ENCODE assay signal across 11 cellular contexts in the genomic region with DNA sequence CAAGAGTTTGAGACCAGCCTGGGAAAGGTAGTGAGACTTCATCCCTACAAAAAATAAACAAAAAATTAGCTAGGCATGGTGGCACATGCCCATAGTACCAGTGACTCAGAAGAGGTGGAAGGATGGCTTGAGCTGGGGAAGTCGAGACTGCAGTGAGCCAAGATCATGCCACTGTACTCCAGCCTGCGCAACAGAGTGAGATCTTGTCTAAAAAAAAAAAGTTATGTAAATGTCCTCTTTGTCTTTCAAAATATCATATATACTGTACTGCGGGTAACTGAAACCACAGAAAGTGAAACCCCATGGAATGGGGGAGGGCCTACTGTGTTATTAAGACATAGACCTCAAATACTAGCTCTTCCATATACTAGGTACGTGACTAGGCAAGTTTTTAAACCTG. TPM values are rescaled to one million over a fixed set of nuclear protein-coding genes. Genes with fewer than 3 reads are reported as not detected.
DNase-seq lines count a peak whose midpoint lies in the region; ATAC-seq lines count a peak whose summit lies in the region.
"Had no signal": no experiment of that assay in that cellular context is flagged by ENCODE, and none has a peak within 500 bp of the region (broad histone marks: within the 10 kb centered on the region; RNA-seq: fewer than 3 reads in every experiment).

No MANE protein-coding gene starts in this region.

- no peak overlapping the region for H3K4me3 ChIP-seq in naive thymus-derived CD4-positive, alpha-beta T cell (ENCODE audit: low read length)

- no peaks in the 10 kb centered on the region for H3K27me3 ChIP-seq in naive thymus-derived CD4-positive, alpha-beta T cell (ENCODE audit: control insufficient read depth in 2 of 2, insufficient read depth in 2 of 2, low read length in 2 of 2)

- H3K4me1 ChIP-seq in naive thymus-derived CD4-positive, alpha-beta T cell (ENCODE audit: control insufficient read depth in 2 of 2, insufficient read depth in 2 of 2, low read length in 2 of 2) = no peaks in the 10 kb centered on the region

- H3K27me3 Mint-ChIP-seq in naive thymus-derived CD4-positive, alpha-beta T cell = no peaks in the 10 kb centered on the region

- POLR2A ChIA-PET in naive thymus-derived CD4-positive, alpha-beta T cell (lab: Charles Lee) = interaction anchor here (0.7 kb wide), 1 partner anchor 90 kb away, joined by 3 read pairs; no protein-coding TSS in a partner anchor

- no peak for DNase-seq in naive thymus-derived CD4-positive, alpha-beta T cell
- DNase-seq in T-helper 1 cell = no peak
- no peak for DNase-seq in NCI-H446 treated with DMSO at 0.1 percent for 48 hours (lab: John Stamatoyannopoulos, UW)
- DNase-seq in NCI-H2196 (lab: John Stamatoyannopoulos, UW; ENCODE audit: unreplicated experiment) = no peak
- DNase-seq in middle frontal gyrus (ENCODE audit: extremely low spot score, low spot score) = no peak
- DNase-seq: left colon; NK-92 treated with Interleukin-12 subunit alpha and Interleukin-12 subunit beta, amount 100 ng/mL, for 24 hours had no signal

- no peak overlapping the region for H3K4me3 Mint-ChIP-seq in naive thymus-derived CD4-positive, alpha-beta T cell

- ATAC-seq in GM19025 (IDR thresholded peaks at IDR 0.05; ENCODE audit: low read depth, unreplicated experiment) (peak; percentile 60), HG02763 (IDR thresholded peaks at IDR 0.05; ENCODE audit: unreplicated experiment) (peak; percentile 72), HG03575 (IDR thresholded peaks at IDR 0.05; ENCODE audit: extremely low read depth, insufficient number of reproducible peaks, low FRiP score, unreplicated experiment) (peak; percentile 90)
- peak; percentile 87 for ATAC-seq in naive thymus-derived CD4-positive, alpha-beta T cell
- ATAC-seq: left colon had no signal

- H3K4me1 Mint-ChIP-seq in naive thymus-derived CD4-positive, alpha-beta T cell = peaks cover 0 to 6% (median 0%) of the 10 kb centered on the region in 7 donors

- H3K36me3 Mint-ChIP-seq in naive thymus-derived CD4-positive, alpha-beta T cell = peaks cover 0 to 56% (median 12%) of the 10 kb centered on the region in 5 donors

- no peak overlapping the region for H3K27ac ChIP-seq in naive thymus-derived CD4-positive, alpha-beta T cell (ENCODE audit: low read depth, low read length)

- H3K36me3 ChIP-seq in naive thymus-derived CD4-positive, alpha-beta T cell (ENCODE audit: control insufficient read depth in 2 of 3, insufficient read depth in 3 of 3, low read length in 3 of 3) = peaks cover 3 to 35% (median 7%) of the 10 kb centered on the region in 3 experiments

- intact Hi-C loops in naive thymus-derived CD4-positive, alpha-beta T cell (cut with micrococcal nuclease) = no loop called here

- H3K27ac Mint-ChIP-seq in naive thymus-derived CD4-positive, alpha-beta T cell = peak overlapping the region in 2 of 9 donors; percentile 28 to 41

- no peaks in the 10 kb centered on the region for H3K9me3 ChIP-seq in naive thymus-derived CD4-positive, alpha-beta T cell (ENCODE audit: control insufficient read depth in 2 of 3, low read length in 3 of 3)

- CTCF ChIA-PET in naive thymus-derived CD4-positive, alpha-beta T cell (lab: Charles Lee) = interaction anchor here (0.7 kb wide), 1 partner anchor 33 kb away, joined by 3 read pairs; no protein-coding TSS in a partner anchor

- H3K9me3 Mint-ChIP-seq in naive thymus-derived CD4-positive, alpha-beta T cell = no peaks in the 10 kb centered on the region

RNA-seq across cellular contexts. Expression of gene ACADM, which starts 20.8 kb away (rescaled TPM):
- total RNA-seq in naive thymus-derived CD4-positive, alpha-beta T cell = 10 to 100 TPM; 11.1 to 36.4 (median 32.9) TPM
- polyA plus RNA-seq in naive thymus-derived CD4-positive, alpha-beta T cell = 10 to 100 TPM; 54.5 to 67.0 TPM

RNA-seq across cellular contexts. Expression of gene RABGGTB, which starts 40.8 kb away (rescaled TPM):
- total RNA-seq in naive thymus-derived CD4-positive, alpha-beta T cell = 100 to 1,000 TPM in 3 of 5 experiments, 10 to 100 TPM in 2; 89.7 to 140 (median 101) TPM
- 10 to 100 TPM; 10.1 to 12.1 TPM for polyA plus RNA-seq in naive thymus-derived CD4-positive, alpha-beta T cell

RNA-seq across cellular contexts. Expression of gene MSH4, which starts 51.4 kb away (rescaled TPM):
- 1 to 10 TPM in 1 of 5 experiments, under 1 TPM in 4; 0.42 to 1.1 (median 0.49) TPM for total RNA-seq in naive thymus-derived CD4-positive, alpha-beta T cell
- polyA plus RNA-seq in naive thymus-derived CD4-positive, alpha-beta T cell = not detected
- total RNA-seq: HT1080 had no signal
